Comparison of ENCODE assay signal across 8 cellular contexts in genomic region chr14:23286904-23287479, GRCh38. TPM values are rescaled to one million over a fixed set of nuclear protein-coding genes. Genes with fewer than 3 reads are reported as not detected.
DNase-seq lines count a peak whose midpoint lies in the region.

No MANE protein-coding gene starts in this region.

- H2AFZ ChIP-seq in ACC112 (ENCODE audit: low read length, unreplicated experiment), result peak overlapping the region; percentile 97

- H3K9me3 ChIP-seq in muscle layer of duodenum (ENCODE audit: control insufficient read depth in 1 of 2, low read length in 2 of 2), result no peaks in the 10 kb centered on the region

- H3K27me3 ChIP-seq in ACC112 (ENCODE audit: insufficient read depth, low read length) (no peaks in the 10 kb centered on the region), muscle layer of duodenum (ENCODE audit: low read depth, low read length) (no peaks in the 10 kb centered on the region)

- H3K27ac ChIP-seq in ACC112 (ENCODE audit: low read depth, low read length) (peak overlapping the region; percentile 61), caudate nucleus (ENCODE audit: low read depth, low read length) (peak overlapping the region; percentile 95), muscle layer of duodenum (ENCODE audit: low read length) (peak overlapping the region; percentile 97)

- H3K4me3 ChIP-seq in ACC112 (ENCODE audit: low read depth, low read length) (peak overlapping the region; percentile 88), muscle layer of duodenum (ENCODE audit: low read depth in 1 of 2, low read length in 2 of 2) (peak overlapping the region; percentile 81 to 94)
- H3K4me3 ChIP-seq in Jurkat, Clone E6-1 (ENCODE audit: low read length), result peak overlapping the region; percentile 92

- H3K36me3 ChIP-seq in ACC112 (ENCODE audit: insufficient read depth, low read length) (peaks cover 5% of the 10 kb centered on the region; the same call in 1 of the 2 replicates), muscle layer of duodenum (ENCODE audit: control insufficient read depth in 1 of 2, insufficient read depth in 2 of 2, low read length in 2 of 2) (no peaks in the 10 kb centered on the region)

- peaks cover 22% of the 10 kb centered on the region for H3K79me2 ChIP-seq in ACC112 (ENCODE audit: control insufficient read depth, insufficient read depth, low read length, unreplicated experiment)

- H3K4me1 ChIP-seq in ACC112 (ENCODE audit: control insufficient read depth, insufficient read depth, low read length, unreplicated experiment) (peaks cover 19% of the 10 kb centered on the region), muscle layer of duodenum (ENCODE audit: control insufficient read depth in 1 of 2, insufficient read depth in 2 of 2, low read length in 2 of 2) (peaks cover 0 to 21% of the 10 kb centered on the region in 2 donors)

- no peak for DNase-seq in Jurkat, Clone E6-1 (ENCODE audit: low read depth, low spot score)
- no peak for DNase-seq in caudate nucleus (lab: John Stamatoyannopoulos, UW)
- DNase-seq in stimulated activated CD4-positive, alpha-beta T cell treated with anti-CD3 and anti-CD28 coated beads, Interleukin-1b, Interleukin-23, amount 100 ng/mL, for 48 hours, result no peak
- no peak for DNase-seq in nucleus accumbens (lab: John Stamatoyannopoulos, UW)
- DNase-seq in NCI-H2107 (lab: John Stamatoyannopoulos, UW), result no peak
- DNase-seq in stimulated activated CD4-positive, alpha-beta T cell treated with anti-CD3 and anti-CD28 coated beads, Interleukin-2, amount 100 ng/mL, for 48 hours, result no peak

RNA-seq across cellular contexts. Expression of gene HOMEZ, which starts 1.1 kb away (rescaled TPM):
- polyA plus RNA-seq in Jurkat, Clone E6-1 (2012; ENCODE audit: insufficient read depth, insufficient read length), result 18.1 TPM

RNA-seq across cellular contexts. Expression of gene PPP1R3E, which starts 15.7 kb away (rescaled TPM):
- 19.1 TPM for polyA plus RNA-seq in Jurkat, Clone E6-1 (2012; ENCODE audit: insufficient read depth, insufficient read length)

RNA-seq across cellular contexts. Expression of gene BCL2L2, which starts 19.6 kb away (rescaled TPM):
- polyA plus RNA-seq in Jurkat, Clone E6-1 (2012; ENCODE audit: insufficient read depth, insufficient read length), result 1.2 TPM

RNA-seq across cellular contexts. Expression of gene PABPN1, which starts 34.3 kb away (rescaled TPM):
- polyA plus RNA-seq in Jurkat, Clone E6-1 (2012; ENCODE audit: insufficient read depth, insufficient read length), result 267 TPM

RNA-seq across cellular contexts. Expression of gene RNF212B, which starts 49.3 kb away (rescaled TPM):
- 1.1 TPM for polyA plus RNA-seq in Jurkat, Clone E6-1 (2012; ENCODE audit: insufficient read depth, insufficient read length)
